Comparison of ENCODE assay signal across 13 cellular contexts in genomic region chr6:56657364-56657763, GRCh38.
"Had no signal": no experiment of that assay in that cellular context is flagged by ENCODE, and none has a peak within 500 bp of the region (broad histone marks: within the 10 kb centered on the region; RNA-seq: fewer than 3 reads in every experiment).

No MANE protein-coding gene starts in this region.

- DNase-seq: activated CD4-positive, alpha-beta T cell treated with anti-CD3 and anti-CD28 coated beads, Interleukin-2, amount 50 U/mL, for 1 hour; activated naive CD4-positive, alpha-beta T cell treated with anti-CD3 and anti-CD28 coated beads, Interleukin-2, amount 50 U/mL, for 16 hours; activated T-cell treated with anti-CD3 and anti-CD28 coated beads for 4 hours; body of pancreas; dermis blood vessel endothelial cell; hypothalamus; pancreas; stimulated activated CD4-positive, alpha-beta T cell treated with anti-CD3 and anti-CD28 coated beads, Interleukin-15, amount 100 ng/mL, for 24 hours; stimulated activated CD4-positive, alpha-beta T cell treated with anti-CD3 and anti-CD28 coated beads, Interleukin-4, amount 100 ng/mL, for 24 hours; T-helper 9 cell; upper lobe of left lung had no signal

- ATAC-seq: activated T-helper 17 cell treated with anti-CD3 and anti-CD28 coated beads, Interleukin-2, amount 50 U/mL, for 72 hours; body of pancreas; pancreas; WTC11 had no signal
